In the genomic region with DNA sequence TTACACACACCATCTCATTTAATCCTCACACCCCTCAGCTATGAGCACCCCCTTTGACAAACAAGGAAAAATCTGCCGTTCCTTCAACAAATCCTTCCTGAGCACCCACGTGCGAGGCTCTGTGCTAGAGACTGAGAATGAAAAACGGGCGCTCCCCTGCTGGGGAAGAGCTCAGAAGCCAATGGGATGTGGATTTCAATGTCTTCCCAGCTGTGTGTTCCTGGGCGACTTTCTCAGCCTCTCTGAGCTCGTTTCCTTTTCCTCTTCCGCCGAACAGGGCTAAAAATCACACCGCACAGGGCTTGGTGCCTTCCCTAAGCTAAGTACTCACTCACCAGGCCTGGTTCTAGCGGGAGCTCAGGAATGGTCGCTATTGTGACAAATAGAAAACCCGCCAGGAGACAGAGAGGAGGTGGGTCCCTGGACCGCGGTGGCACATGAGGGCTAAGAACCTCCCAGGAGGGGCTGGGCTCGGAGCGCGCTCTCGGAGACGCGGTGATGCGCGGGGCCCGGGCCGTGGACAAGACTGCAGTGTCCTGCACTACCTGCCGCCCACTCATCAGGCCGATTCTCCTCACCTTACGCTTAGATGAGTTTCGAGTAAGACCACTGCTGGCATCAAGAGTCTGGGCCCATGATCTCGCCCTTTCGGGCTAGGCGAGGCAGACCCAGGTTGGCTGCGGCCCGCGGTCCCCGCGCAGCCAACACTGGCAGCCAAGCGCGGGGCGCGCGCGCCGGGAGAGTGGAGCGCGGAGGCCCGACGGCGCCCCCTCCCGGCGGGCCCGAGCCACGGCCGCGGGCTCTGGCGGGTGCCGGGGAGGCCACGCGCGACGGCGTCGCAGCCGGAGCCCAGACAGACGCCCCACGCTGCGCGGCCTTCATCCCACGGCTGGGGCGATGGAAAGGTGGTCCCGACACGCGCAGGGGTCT, we compare ENCODE assay signal across 1 cellular context.
TF ChIP-seq lines count a peak whose summit lies in the region.

No MANE protein-coding gene starts in this region.

TF ChIP-seq in HCT116, 20 proteins besides CTCF, POLR2A, EP300 and RAD21 (continued from another document):
- no peak for TF ChIP-seq REST (IDR thresholded peaks at IDR 0.05; ENCODE audit: low read depth)
- no peak for TF ChIP-seq SRF (IDR thresholded peaks at IDR 0.05; ENCODE audit: low read depth)
- TF ChIP-seq JUND (IDR thresholded peaks at IDR 0.05): no peak
- no peak for TF ChIP-seq POLR2AphosphoS5 (IDR thresholded peaks at IDR 0.05; ENCODE audit: low read depth, low read length)
- no peak for TF ChIP-seq EGR1 (IDR thresholded peaks at IDR 0.05; ENCODE audit: low read depth)
- TF ChIP-seq TCF7L2 (IDR thresholded peaks at IDR 0.05; ENCODE audit: borderline replicate concordance, extremely low read depth, insufficient read depth, insufficient read length): no peak
- TF ChIP-seq, protein P1, sequence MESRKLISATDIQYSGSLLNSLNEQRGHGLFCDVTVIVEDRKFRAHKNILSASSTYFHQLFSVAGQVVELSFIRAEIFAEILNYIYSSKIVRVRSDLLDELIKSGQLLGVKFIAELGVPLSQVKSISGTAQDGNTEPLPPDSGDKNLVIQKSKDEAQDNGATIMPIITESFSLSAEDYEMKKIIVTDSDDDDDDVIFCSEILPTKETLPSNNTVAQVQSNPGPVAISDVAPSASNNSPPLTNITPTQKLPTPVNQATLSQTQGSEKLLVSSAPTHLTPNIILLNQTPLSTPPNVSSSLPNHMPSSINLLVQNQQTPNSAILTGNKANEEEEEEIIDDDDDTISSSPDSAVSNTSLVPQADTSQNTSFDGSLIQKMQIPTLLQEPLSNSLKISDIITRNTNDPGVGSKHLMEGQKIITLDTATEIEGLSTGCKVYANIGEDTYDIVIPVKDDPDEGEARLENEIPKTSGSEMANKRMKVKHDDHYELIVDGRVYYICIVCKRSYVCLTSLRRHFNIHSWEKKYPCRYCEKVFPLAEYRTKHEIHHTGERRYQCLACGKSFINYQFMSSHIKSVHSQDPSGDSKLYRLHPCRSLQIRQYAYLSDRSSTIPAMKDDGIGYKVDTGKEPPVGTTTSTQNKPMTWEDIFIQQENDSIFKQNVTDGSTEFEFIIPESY (IDR thresholded peaks at IDR 0.05; ENCODE audit: extremely low read depth, insufficient replicate concordance, low read length): no peak
- TF ChIP-seq ATF3 (IDR thresholded peaks at IDR 0.05): no peak
- TF ChIP-seq FOSL1 (IDR thresholded peaks at IDR 0.05; ENCODE audit: low read depth): no peak
TF ChIP-seq in HCT116: peak in this region for 0.
